Comparison of ENCODE assay signal across 8 cellular contexts in genomic region chr13:21060063-21060826, GRCh38. TPM values are rescaled to one million over a fixed set of nuclear protein-coding genes. Genes with fewer than 3 reads are reported as not detected.
DNase-seq lines count a peak whose midpoint lies in the region; ATAC-seq and TF ChIP-seq lines count a peak whose summit lies in the region.

No MANE protein-coding gene starts in this region.

- no peak overlapping the region for H4K91ac ChIP-seq in H9 (ENCODE audit: insufficient read length, low read depth, low read length)

- H3K79me1 ChIP-seq in H9 (ENCODE audit: insufficient read depth, low read depth, low read length, poor library complexity, severe bottlenecking): peaks cover 8% of the 10 kb centered on the region

- no peak overlapping the region for H3T11ph ChIP-seq in H9 (ENCODE audit: low read length)

- TF ChIP-seq CTCF in H9 (conservative IDR thresholded peaks at IDR 0.05): no peak
- TF ChIP-seq CTCF in Panc1 (IDR thresholded peaks at IDR 0.05): no peak
- TF ChIP-seq CTCF in mesothelial cell of epicardium (IDR thresholded peaks at IDR 0.05; ENCODE audit: unreplicated experiment): no peak

- peaks cover 25% of the 10 kb centered on the region; the same call in 1 of the 2 replicates for H3K79me2 ChIP-seq in H9 (ENCODE audit: insufficient read depth, low read length)
- no peaks in the 10 kb centered on the region for H3K79me2 ChIP-seq in Karpas-422 (ENCODE audit: low read length)

- H3K9ac ChIP-seq in H9 (ENCODE audit: extremely low read depth, insufficient read length, low read length) (peak overlapping the region; percentile 80), Karpas-422 (ENCODE audit: low read length) (no peak overlapping the region)

- H3K4me1 Mint-ChIP-seq in H9: peaks cover 40 to 49% of the 10 kb centered on the region in 2 experiments
- H3K4me1 Mint-ChIP-seq in mesothelial cell of epicardium: peaks cover 39% of the 10 kb centered on the region

- peaks cover 0 to 14% (median 11%) of the 10 kb centered on the region in 3 experiments; a peak in 4 of 7 replicates for H3K36me3 Mint-ChIP-seq in H9 (ENCODE audit: insufficient read depth in 1 of 3, low read depth in 3 of 3)
- no peaks in the 10 kb centered on the region for H3K36me3 Mint-ChIP-seq in mesothelial cell of epicardium

- no peak overlapping the region for H4K8ac ChIP-seq in H9 (replicated peaks; ENCODE audit: insufficient read length, low read depth, low read length)

- H3K27ac ChIP-seq in H9 (ENCODE audit: insufficient read length, low read depth, low read length): no peak overlapping the region
- peak overlapping the region; percentile 66 for H3K27ac ChIP-seq in Panc1 (ENCODE audit: low read length)
- H3K27ac ChIP-seq in ectodermal cell (ENCODE audit: insufficient read depth, low read depth, low read length, poor library complexity, severe bottlenecking): peak overlapping the region; percentile 98
- H3K27ac ChIP-seq in urinary bladder (ENCODE audit: low read depth): peak overlapping the region; percentile 99
- no peak overlapping the region for H3K27ac ChIP-seq in Karpas-422 (ENCODE audit: low read length)

- in situ Hi-C loops in G401 (cut with HindIII; ENCODE audit: low sequenced_read_pairs) (no loop called here), Panc1 (cut with HindIII; ENCODE audit: low pct_unique_long_range_greater_than_20kb, low sequenced_read_pairs) (no loop called here)

- no peak overlapping the region for H2BK20ac ChIP-seq in H9 (ENCODE audit: low read depth, low read length, poor library complexity, severe bottlenecking)

- H3K4me1 ChIP-seq in H9 (ENCODE audit: insufficient read depth, low read length) (peaks cover 4% of the 10 kb centered on the region; the same call in 1 of the 2 replicates), Panc1 (ENCODE audit: control insufficient read depth, insufficient read depth, low read length) (peaks cover 14% of the 10 kb centered on the region), ectodermal cell (ENCODE audit: control insufficient read depth, insufficient read depth, low read length) (no peaks in the 10 kb centered on the region), urinary bladder (ENCODE audit: insufficient read depth) (peaks cover 2% of the 10 kb centered on the region), Karpas-422 (ENCODE audit: low read length) (no peaks in the 10 kb centered on the region)

- intact Hi-C loops in Panc1 (cut with micrococcal nuclease; ENCODE audit: unreplicated experiment): no loop called here

- no peak overlapping the region for H3K56ac ChIP-seq in H9 (ENCODE audit: insufficient read length, low read depth, low read length)

- H3K9me3 Mint-ChIP-seq in H9: no peaks in the 10 kb centered on the region; a peak in 1 of 5 replicates
- H3K9me3 Mint-ChIP-seq in mesothelial cell of epicardium: no peaks in the 10 kb centered on the region

- POLR2A ChIA-PET in Panc1 (lab: Charles Lee): no interaction called here

- H3K4me3 ChIP-seq in Panc1 (ENCODE audit: low read depth in 2 of 2, low read length in 2 of 2): peak overlapping the region; percentile 68 to 71
- H3K4me3 ChIP-seq in ectodermal cell (ENCODE audit: insufficient read depth, low read depth, low read length): peak overlapping the region; percentile 87
- peak overlapping the region; percentile 99 for H3K4me3 ChIP-seq in urinary bladder (ENCODE audit: low read depth, low read length)
- no peak overlapping the region for H3K4me3 ChIP-seq in Karpas-422 (ENCODE audit: low read length)

- H2BK12ac ChIP-seq in H9 (ENCODE audit: insufficient read length, low read depth, low read length): no peak overlapping the region

- H3K23me2 ChIP-seq in H9 (ENCODE audit: insufficient read length, low read depth, low read length, poor library complexity, severe bottlenecking): peaks cover 3% of the 10 kb centered on the region

- H2BK15ac ChIP-seq in H9 (ENCODE audit: low read depth, low read length): no peak overlapping the region

- peak overlapping the region in 2 of 3 experiments; percentile 23 to 76; a peak in 2 of 7 replicates for H3K27ac Mint-ChIP-seq in H9
- H3K27ac Mint-ChIP-seq in mesothelial cell of epicardium: peak overlapping the region; percentile 92

- H3K27me3 ChIP-seq in H9 (ENCODE audit: insufficient read depth, low read length): no peaks in the 10 kb centered on the region
- H3K27me3 ChIP-seq in Panc1 (ENCODE audit: control insufficient read depth, insufficient read depth, low read length): no peaks in the 10 kb centered on the region
- no peaks in the 10 kb centered on the region for H3K27me3 ChIP-seq in ectodermal cell (ENCODE audit: control insufficient read depth, insufficient read depth, low read length, poor library complexity, severe bottlenecking)
- no peaks in the 10 kb centered on the region for H3K27me3 ChIP-seq in Karpas-422 (ENCODE audit: low read length)

- H2BK120ac ChIP-seq in H9 (ENCODE audit: low read depth, low read length, poor library complexity, severe bottlenecking): no peak overlapping the region

- no peaks in the 10 kb centered on the region; the same call in 1 of the 2 replicates for H3K36me3 ChIP-seq in Panc1 (ENCODE audit: control insufficient read depth, insufficient read depth, low read length)
- H3K36me3 ChIP-seq in ectodermal cell (ENCODE audit: control insufficient read depth, insufficient read depth, low read length): no peaks in the 10 kb centered on the region
- H3K36me3 ChIP-seq in urinary bladder (ENCODE audit: insufficient read depth): no peaks in the 10 kb centered on the region
- no peaks in the 10 kb centered on the region for H3K36me3 ChIP-seq in Karpas-422 (ENCODE audit: insufficient read depth, low read length)

- H3K27me3 Mint-ChIP-seq in H9 (ENCODE audit: low read depth): no peaks in the 10 kb centered on the region
- no peaks in the 10 kb centered on the region for H3K27me3 Mint-ChIP-seq in mesothelial cell of epicardium (ENCODE audit: low read depth)

- H4K5ac ChIP-seq in H9 (ENCODE audit: insufficient read length, low read depth, low read length): no peak overlapping the region

- H3K9me3 ChIP-seq in H9 (ENCODE audit: control insufficient read depth, low read depth, low read length) (no peaks in the 10 kb centered on the region), Panc1 (ENCODE audit: control insufficient read depth, insufficient read depth, low read depth, low read length) (no peaks in the 10 kb centered on the region), ectodermal cell (ENCODE audit: control insufficient read depth, low read length) (no peaks in the 10 kb centered on the region), Karpas-422 (ENCODE audit: low read length) (no peaks in the 10 kb centered on the region)

- no TSS peak for BruUV-seq in Panc1 (replicated peaks; lab: Mats Ljungman, UMichigan)

- peak overlapping the region; percentile 52 for H3K4me2 ChIP-seq in H9 (ENCODE audit: insufficient read depth, insufficient read length, low read length)
- H3K4me2 ChIP-seq in Karpas-422 (ENCODE audit: low read depth, low read length, poor library complexity, severe bottlenecking): no peak overlapping the region

- no peak overlapping the region for H3K4ac ChIP-seq in H9 (ENCODE audit: low read depth, low read length)

- DNase-seq in G401 (ENCODE audit: low spot score): peak; percentile 52
- no peak for DNase-seq in H9
- no peak for DNase-seq in Panc1 (ENCODE audit: low read depth, low spot score)
- peak; percentile 36 to 53 for DNase-seq in mesothelial cell of epicardium (ENCODE audit: low spot score in 2 of 2, unreplicated experiment in 2 of 2)
- DNase-seq in cortex of kidney (lab: John Stamatoyannopoulos, UW): no peak
- no peak for DNase-seq in Karpas-422

- H3K18ac ChIP-seq in H9 (ENCODE audit: insufficient read length, low read depth, low read length): no peak overlapping the region

- peak; percentile 58 for ATAC-seq in Panc1

- no peak overlapping the region for H3K23ac ChIP-seq in H9 (ENCODE audit: insufficient read length, low read depth, low read length)

- no peaks in the 10 kb centered on the region for H4K20me1 ChIP-seq in H9 (ENCODE audit: control insufficient read depth, insufficient read depth, insufficient read length)
- no peaks in the 10 kb centered on the region for H4K20me1 ChIP-seq in Karpas-422 (ENCODE audit: insufficient read depth, low read depth, low read length)

- WGBS in H9 (ENCODE audit: extremely low coverage, insufficient read length, low lambda C conversion rate): no CpG with 5 or more reads among the region's 81 CpGs
- WGBS in ectodermal cell, 2 experiments: 6% methylated on average over 81 of the region's 81 CpGs
- 5% methylated on average over 81 of the region's 81 CpGs for WGBS in urinary bladder

- H3K9me2 ChIP-seq in Karpas-422 (replicated peaks; ENCODE audit: insufficient read depth, low read length): no peaks in the 10 kb centered on the region

- H2AFZ ChIP-seq in H9 (ENCODE audit: low read length): no peak overlapping the region
- no peak overlapping the region for H2AFZ ChIP-seq in Karpas-422 (ENCODE audit: low read length)

- CTCF ChIA-PET in Panc1 (lab: Charles Lee): no interaction called here

- H2AK5ac ChIP-seq in H9 (ENCODE audit: insufficient read length, low read length): no peak overlapping the region

- H3K14ac ChIP-seq in H9 (ENCODE audit: insufficient read depth, low read length): peak overlapping the region; percentile 66

- peak overlapping the region; percentile 78 to 88 for H3K4me3 Mint-ChIP-seq in H9
- peak overlapping the region; percentile 78 for H3K4me3 Mint-ChIP-seq in mesothelial cell of epicardium

- no peak overlapping the region for H2BK5ac ChIP-seq in H9 (ENCODE audit: insufficient read length, low read length)

RNA-seq across cellular contexts. Expression of gene LATS2, which starts 1.1 kb away (rescaled TPM):
- total RNA-seq in G401 (2014; rRNA removed; shearing (Covaris generic)): 17.8 and 27.3 TPM in 2 replicates
- total RNA-seq in H9 (2021) (16.8 and 20.0 TPM in 2 replicates), Panc1 (2021; ENCODE audit: unreplicated experiment) (24.5 TPM), mesothelial cell of epicardium (28.8 to 31.6 TPM (median 30.2 TPM) in 3 replicates), urinary bladder (17.2 TPM)
- polyA plus RNA-seq in Panc1 (2012; ENCODE audit: insufficient read length): 11.9 TPM
- 25.8 TPM for polyA plus RNA-seq in ectodermal cell (2013, experiment 1 of 4)
- polyA plus RNA-seq in ectodermal cell (2013, experiment 2 of 4): 26.7 TPM
- 22.5 TPM for polyA plus RNA-seq in ectodermal cell (2013, experiment 3 of 4)
- polyA plus RNA-seq in ectodermal cell (2013, experiment 4 of 4): 24.4 TPM
- 21.5 TPM for polyA plus RNA-seq in urinary bladder
- not detected in 2 replicates for total RNA-seq in Karpas-422 (2014; rRNA removed; shearing (Covaris generic); ENCODE audit: low replicate concordance)

Comparison
In these comparisons a context has a peak if more than half of its experiments do, and no peak if none do; other contexts are left out.
1. DNase-seq: peak in G401 (single experiment) and mesothelial cell of epicardium (2 of 2); none in H9 (single experiment), Panc1 (single experiment), cortex of kidney (single experiment) and Karpas-422 (single experiment).
2. H3K27ac ChIP-seq: peak in Panc1 (single experiment), ectodermal cell (single experiment) and urinary bladder (single experiment); none in H9 (single experiment) and Karpas-422 (single experiment).
3. RNA of gene LATS2, which starts 1.1 kb away (total RNA-seq): 28.8 to 31.6 TPM in mesothelial cell of epicardium, 17.8 to 27.3 TPM in G401, 24.5 TPM in Panc1 (single experiment), 16.8 to 20.0 TPM in H9 and 17.2 TPM in urinary bladder (single experiment); not detected in Karpas-422; every median in the first group is over 10 times any median in the second.